In genomic region chr2:219000569-219000960, GRCh38 we compare ENCODE assay signal across 1 cellular context.
TF ChIP-seq lines count a peak whose summit lies in the region.

No MANE protein-coding gene starts in this region.

TF ChIP-seq in GM23338, 12 proteins besides CTCF, POLR2A, EP300 and RAD21 (continued from another document):
- TF ChIP-seq ETS1 (IDR thresholded peaks at IDR 0.05): no peak
